Comparison of ENCODE assay signal across 13 cellular contexts in the genomic region with DNA sequence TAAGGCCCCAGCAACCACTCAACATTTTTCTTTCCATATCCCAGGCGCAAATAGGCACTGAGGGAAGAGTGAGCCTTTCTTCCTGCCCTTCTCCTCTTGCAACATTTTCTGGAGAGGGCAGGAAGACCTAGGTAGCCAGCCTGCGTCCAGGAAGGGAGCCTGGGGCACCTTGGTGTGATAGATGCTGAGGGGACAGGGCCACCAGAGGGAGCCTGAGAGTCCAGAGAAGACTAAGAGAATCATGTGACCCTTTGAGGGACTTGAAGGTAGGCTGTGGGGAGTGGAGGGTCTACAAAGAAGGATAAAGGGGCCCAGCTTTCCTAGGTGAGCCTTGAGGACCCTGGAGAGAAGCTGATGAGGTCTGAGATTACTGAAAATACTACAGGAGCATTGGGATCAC.
DNase-seq lines count a peak whose midpoint lies in the region; ATAC-seq, FAIRE-seq and TF ChIP-seq lines count a peak whose summit lies in the region.
"Had no signal": no experiment of that assay in that cellular context is flagged by ENCODE, and none has a peak within 500 bp of the region (broad histone marks: within the 10 kb centered on the region; RNA-seq: fewer than 3 reads in every experiment).

No MANE protein-coding gene starts in this region.

- H3K4ac ChIP-seq in H1 (replicated peaks; ENCODE audit: insufficient read length, low read depth, low read length): no peak overlapping the region

- H3K4me3 Mint-ChIP-seq in stimulated activated naive CD8-positive, alpha-beta T cell treated with anti-CD3 and anti-CD28 coated beads, Interleukin-15, amount 100 ng/mL, for 72 hours: no peak overlapping the region
- no peak overlapping the region for H3K4me3 Mint-ChIP-seq in T-cell

- 78% methylated on average over 2 of the region's 2 CpGs; no CpG with 5 or more reads in 1 of the 2 experiments for WGBS in H1 (ENCODE audit: extremely low coverage in 1 of 2, insufficient coverage in 1 of 2, insufficient read length in 1 of 2, insufficient replicate concordance in 2 of 2, low coverage in 1 of 2, low lambda C conversion rate in 2 of 2, missing lambda C conversion rate in 1 of 2), 2 experiments

- no peak for FAIRE-seq in H1 (lab: Jason Lieb, UNC)

- H3F3A ChIP-seq in Loucy (ENCODE audit: low read depth): no peaks in the 10 kb centered on the region

- H2AFZ ChIP-seq in Loucy (ENCODE audit: low read length) (no peak overlapping the region), H1 (ENCODE audit: low read length) (no peak overlapping the region)

- no peaks in the 10 kb centered on the region for H3K9me2 ChIP-seq in Loucy (replicated peaks; ENCODE audit: low read depth, low read length)

- no peak overlapping the region for H2BK15ac ChIP-seq in H1 (ENCODE audit: low read length)

- no peak overlapping the region for H2BK120ac ChIP-seq in H1 (replicated peaks; ENCODE audit: low read depth, low read length)

- no peak for ATAC-seq in stimulated activated naive CD8-positive, alpha-beta T cell treated with anti-CD3 and anti-CD28 coated beads, Interleukin-15, Interleukin-2, amounts not matched to agents 100 U/mL and 50 U/mL, for 24 hours
- no peak for ATAC-seq in stimulated activated naive CD8-positive, alpha-beta T cell treated with anti-CD3 and anti-CD28 coated beads, Interleukin-15, amount 100 ng/mL, for 72 hours
- ATAC-seq in upper lobe of right lung: peak; percentile 38
- ATAC-seq in T-cell (replicated peaks in 1 of 4): no peak

- H3K4me3 ChIP-seq in Loucy (ENCODE audit: low read length, poor library complexity, severe bottlenecking) (no peak overlapping the region), H1 (ENCODE audit: extremely low read depth in 1 of 4, insufficient read depth in 2 of 4, low read depth in 3 of 4, low read length in 4 of 4) (no peak overlapping the region), upper lobe of right lung (no peak overlapping the region)

- H3K79me1 ChIP-seq in H1 (ENCODE audit: low read depth, low read length): no peaks in the 10 kb centered on the region

- no peak overlapping the region for H2BK5ac ChIP-seq in H1 (ENCODE audit: low read depth, low read length)

- H3K4me1 Mint-ChIP-seq in stimulated activated naive CD8-positive, alpha-beta T cell treated with anti-CD3 and anti-CD28 coated beads, Interleukin-15, amount 100 ng/mL, for 72 hours: no peaks in the 10 kb centered on the region
- H3K4me1 Mint-ChIP-seq in T-cell: no peaks in the 10 kb centered on the region

- H4K20me1 ChIP-seq in Loucy (ENCODE audit: insufficient read depth, low read length, poor library complexity, severe bottlenecking): no peaks in the 10 kb centered on the region
- no peaks in the 10 kb centered on the region for H4K20me1 ChIP-seq in H1 (replicated peaks in 1 of 2; ENCODE audit: control insufficient read depth in 1 of 2, insufficient read depth in 2 of 2, low read length in 2 of 2)

- no peak for TF ChIP-seq EP300 in H1 (IDR thresholded peaks at IDR 0.05; ENCODE audit: borderline replicate concordance in 1 of 2, low read depth in 2 of 2, low read length in 2 of 2)

- no peaks in the 10 kb centered on the region; the same call in 1 of the 2 replicates for H3K9me3 ChIP-seq in Loucy (ENCODE audit: insufficient read depth, low read depth, low read length)
- no peaks in the 10 kb centered on the region for H3K9me3 ChIP-seq in H1 (ENCODE audit: insufficient read depth in 2 of 2, low read depth in 1 of 2, low read length in 1 of 2)
- H3K9me3 ChIP-seq in upper lobe of right lung: no peaks in the 10 kb centered on the region

- H3K56ac ChIP-seq in H1 (replicated peaks; ENCODE audit: insufficient read length, low read depth, low read length): no peak overlapping the region

- intact Hi-C loops in upper lobe of right lung (cut with DNase I): no loop called here

- CTCF ChIA-PET in H1 (lab: Charles Lee; ENCODE audit: partially characterized antibody): interaction anchor here (1.0 to 2.1 kb wide), 9 partner anchors 13 to 358 kb away, joined by 3 to 6 read pairs (median 4); no protein-coding TSS in a partner anchor
- CTCF ChIA-PET in T-cell (lab: Charles Lee): interaction anchor here in 1 of 2 donors (0.6 kb wide), 1 partner anchor 123 kb away, joined by 3 read pairs; no protein-coding TSS in a partner anchor

- H3K9me3 Mint-ChIP-seq in stimulated activated naive CD8-positive, alpha-beta T cell treated with anti-CD3 and anti-CD28 coated beads, Interleukin-15, amount 100 ng/mL, for 72 hours: peaks cover 3 to 8% of the 10 kb centered on the region in 2 donors
- peaks cover 0 to 15% (median 1%) of the 10 kb centered on the region in 3 donors for H3K9me3 Mint-ChIP-seq in T-cell

- no peak overlapping the region for H4K5ac ChIP-seq in H1 (ENCODE audit: insufficient read length, low read depth, low read length)

- H3K4me2 ChIP-seq in Loucy (ENCODE audit: low read depth, low read length, poor library complexity, severe bottlenecking) (no peak overlapping the region), H1 (ENCODE audit: insufficient read depth in 1 of 2, low read depth in 2 of 2, low read length in 2 of 2) (no peak overlapping the region)

- H4K8ac ChIP-seq in H1 (ENCODE audit: extremely low read depth, insufficient read depth, low read length): no peak overlapping the region

- no peak overlapping the region for H4K91ac ChIP-seq in H1 (replicated peaks; ENCODE audit: insufficient read length, low read length)

- no peak overlapping the region for H3K14ac ChIP-seq in H1 (ENCODE audit: insufficient read length)

- no peak for TF ChIP-seq POLR2A in H1 (IDR thresholded peaks at IDR 0.05; ENCODE audit: control extremely low read depth in 1 of 2, low read depth in 2 of 2, low read length in 2 of 2)

- no peak overlapping the region for H3K23ac ChIP-seq in H1 (ENCODE audit: insufficient read length)

- TF ChIP-seq CTCF in Loucy (conservative IDR thresholded peaks at IDR 0.05; ENCODE audit: low read length): peak; percentile 48
- TF ChIP-seq CTCF in H1 (IDR thresholded peaks at IDR 0.05; ENCODE audit: control extremely low read depth in 1 of 3, insufficient read depth in 1 of 3, low read depth in 1 of 3, low read length in 3 of 3): peak; percentile 48 to 71 (median 64)
- TF ChIP-seq CTCF in upper lobe of right lung (IDR thresholded peaks at IDR 0.05): no peak

- H2BK12ac ChIP-seq in H1 (ENCODE audit: low read depth, low read length): no peak overlapping the region

- H3K36me3 ChIP-seq in Loucy (ENCODE audit: insufficient read depth, low read length): no peaks in the 10 kb centered on the region
- H3K36me3 ChIP-seq in H1 (ENCODE audit: control insufficient read depth in 2 of 4, insufficient read depth in 4 of 4, low read length in 3 of 4): no peaks in the 10 kb centered on the region
- H3K36me3 ChIP-seq in upper lobe of right lung: no peaks in the 10 kb centered on the region

- H3K27me3 ChIP-seq in Loucy (ENCODE audit: insufficient read depth, low read length, poor library complexity, severe bottlenecking) (no peaks in the 10 kb centered on the region), H1 (replicated peaks in 1 of 4; ENCODE audit: control insufficient read depth in 3 of 4, extremely low read depth in 1 of 4, insufficient read depth in 3 of 4, low read length in 3 of 4) (no peaks in the 10 kb centered on the region), upper lobe of right lung (no peaks in the 10 kb centered on the region)

- H3K27me3 Mint-ChIP-seq in stimulated activated naive CD8-positive, alpha-beta T cell treated with anti-CD3 and anti-CD28 coated beads, Interleukin-15, amount 100 ng/mL, for 72 hours: no peaks in the 10 kb centered on the region
- H3K27me3 Mint-ChIP-seq in T-cell: no peaks in the 10 kb centered on the region

- POLR2A ChIA-PET in H1 (lab: Charles Lee; ENCODE audit: partially characterized antibody): no interaction called here
- POLR2A ChIA-PET in T-cell (lab: Charles Lee): no interaction called here

- H3K9ac ChIP-seq in Loucy (ENCODE audit: low read depth, low read length, poor library complexity, severe bottlenecking): no peak overlapping the region
- no peak overlapping the region for H3K9ac ChIP-seq in H1 (replicated peaks in 1 of 4; ENCODE audit: extremely low read depth in 1 of 4, low read depth in 3 of 4, low read length in 3 of 4)

- H2AK5ac ChIP-seq in H1 (ENCODE audit: low read depth, low read length): no peak overlapping the region

- H3K36me3 Mint-ChIP-seq in T-cell: no peaks in the 10 kb centered on the region

- no peak overlapping the region for H3K27ac Mint-ChIP-seq in stimulated activated naive CD8-positive, alpha-beta T cell treated with anti-CD3 and anti-CD28 coated beads, Interleukin-15, amount 100 ng/mL, for 72 hours
- H3K27ac Mint-ChIP-seq in T-cell: no peak overlapping the region

- peak; percentile 53 to 65 for TF ChIP-seq RAD21 in H1 (IDR thresholded peaks at IDR 0.05 in 1 of 2, conservative IDR thresholded peaks at IDR 0.05 in 1 of 2; ENCODE audit: low read depth in 2 of 2, low read length in 2 of 2)

- H3K18ac ChIP-seq in H1 (ENCODE audit: extremely low read depth, low read length): no peak overlapping the region

- H3K23me2 ChIP-seq in H1 (ENCODE audit: low read depth, low read length): no peaks in the 10 kb centered on the region

- H3K4me1 ChIP-seq in Loucy (ENCODE audit: insufficient read depth, low read length, poor library complexity, severe bottlenecking): no peaks in the 10 kb centered on the region
- H3K4me1 ChIP-seq in H1 (replicated peaks in 1 of 4; ENCODE audit: control insufficient read depth in 3 of 4, insufficient read depth in 4 of 4, low read length in 3 of 4): no peaks in the 10 kb centered on the region
- no peaks in the 10 kb centered on the region for H3K4me1 ChIP-seq in upper lobe of right lung

- H3K79me2 ChIP-seq in Loucy (ENCODE audit: insufficient read depth, low read length): no peaks in the 10 kb centered on the region
- H3K79me2 ChIP-seq in H1 (ENCODE audit: control insufficient read depth in 1 of 2, insufficient read depth in 2 of 2, low read length in 2 of 2): no peaks in the 10 kb centered on the region

- peak; percentile 11 for DNase-seq in stimulated activated naive CD8-positive, alpha-beta T cell treated with anti-CD3 and anti-CD28 coated beads, Interleukin-15, Interleukin-2, amounts not matched to agents 100 U/mL and 50 U/mL, for 24 hours
- DNase-seq in stimulated activated naive CD8-positive, alpha-beta T cell treated with anti-CD3 and anti-CD28 coated beads, Interleukin-15, amount 100 ng/mL, for 72 hours: no peak
- peak; percentile 13 to 75 for DNase-seq in H1 (ENCODE audit: low read depth in 1 of 2, low spot score in 2 of 2)
- no peak for DNase-seq in upper lobe of right lung
- no peak for DNase-seq in activated CD8-positive, alpha-beta memory T cell treated with anti-CD3 and anti-CD28 coated beads for 24 hours
- DNase-seq in T-cell: no peak
- DNase-seq in NCI-H2029 (lab: John Stamatoyannopoulos, UW): no peak
- DNase-seq: caudate nucleus; foreskin melanocyte; midbrain; stimulated activated naive CD4-positive, alpha-beta T cell had no signal

- H3K27ac ChIP-seq in H1 (ENCODE audit: low read depth, low read length) (no peak overlapping the region), upper lobe of right lung (no peak overlapping the region)
- H3K27ac ChIP-seq: RWPE1 had no signal

- no peak overlapping the region for H2BK20ac ChIP-seq in H1 (ENCODE audit: low read length)

TF ChIP-seq in H1, 55 proteins besides CTCF, POLR2A, EP300 and RAD21 (continues in another document):
- TF ChIP-seq CEBPB (IDR thresholded peaks at IDR 0.05; ENCODE audit: low read depth, low read length) (no peak), FOSL1 (IDR thresholded peaks at IDR 0.05; ENCODE audit: insufficient read depth, low read depth, low read length) (no peak)

Comparison
In these comparisons a context has a peak if more than half of its experiments do, and no peak if none do; other contexts are left out.
1. DNase-seq: peak in stimulated activated naive CD8-positive, alpha-beta T cell treated with anti-CD3 and anti-CD28 coated beads, Interleukin-15, Interleukin-2, amounts not matched to agents 100 U/mL and 50 U/mL, for 24 hours (single experiment) and H1 (2 of 2); none in stimulated activated naive CD8-positive, alpha-beta T cell treated with anti-CD3 and anti-CD28 coated beads, Interleukin-15, amount 100 ng/mL, for 72 hours (0 of 2), upper lobe of right lung (single experiment), activated CD8-positive, alpha-beta memory T cell treated with anti-CD3 and anti-CD28 coated beads for 24 hours (single experiment), T-cell (0 of 34) and NCI-H2029 (single experiment).